In genomic region chr22:50508897-50509296, GRCh38 we compare ENCODE assay signal across 1 cellular context.
TF ChIP-seq lines count a peak whose summit lies in the region.

No MANE protein-coding gene starts in this region.

TF ChIP-seq in H1, 55 proteins besides CTCF, POLR2A, EP300 and RAD21:
- TF ChIP-seq SP2 (IDR thresholded peaks at IDR 0.05; ENCODE audit: low read length) (no peak), SAP30 (IDR thresholded peaks at IDR 0.05; ENCODE audit: insufficient read depth, insufficient replicate concordance, low read length) (no peak), SUZ12 (IDR thresholded peaks at IDR 0.05; ENCODE audit: low read length) (no peak), TCF12 (IDR thresholded peaks at IDR 0.05; ENCODE audit: low read depth, low read length) (no peak), TAF7 (optimal IDR thresholded peaks at IDR 0.05; ENCODE audit: borderline replicate concordance, low read depth, low read length) (no peak), CHD2 (IDR thresholded peaks at IDR 0.05; ENCODE audit: low read length) (no peak), HDAC2 (IDR thresholded peaks at IDR 0.05; ENCODE audit: borderline replicate concordance in 1 of 2, low read depth in 2 of 2, low read length in 2 of 2) (no peak), JUN (IDR thresholded peaks at IDR 0.05; ENCODE audit: low read depth, low read length) (no peak), KDM1A (IDR thresholded peaks at IDR 0.05; ENCODE audit: borderline replicate concordance, low read length) (no peak), TEAD4 (IDR thresholded peaks at IDR 0.05; ENCODE audit: low read depth, low read length) (no peak), KDM5A (IDR thresholded peaks at IDR 0.05; ENCODE audit: low read length) (no peak)
- TF ChIP-seq, protein P1, sequence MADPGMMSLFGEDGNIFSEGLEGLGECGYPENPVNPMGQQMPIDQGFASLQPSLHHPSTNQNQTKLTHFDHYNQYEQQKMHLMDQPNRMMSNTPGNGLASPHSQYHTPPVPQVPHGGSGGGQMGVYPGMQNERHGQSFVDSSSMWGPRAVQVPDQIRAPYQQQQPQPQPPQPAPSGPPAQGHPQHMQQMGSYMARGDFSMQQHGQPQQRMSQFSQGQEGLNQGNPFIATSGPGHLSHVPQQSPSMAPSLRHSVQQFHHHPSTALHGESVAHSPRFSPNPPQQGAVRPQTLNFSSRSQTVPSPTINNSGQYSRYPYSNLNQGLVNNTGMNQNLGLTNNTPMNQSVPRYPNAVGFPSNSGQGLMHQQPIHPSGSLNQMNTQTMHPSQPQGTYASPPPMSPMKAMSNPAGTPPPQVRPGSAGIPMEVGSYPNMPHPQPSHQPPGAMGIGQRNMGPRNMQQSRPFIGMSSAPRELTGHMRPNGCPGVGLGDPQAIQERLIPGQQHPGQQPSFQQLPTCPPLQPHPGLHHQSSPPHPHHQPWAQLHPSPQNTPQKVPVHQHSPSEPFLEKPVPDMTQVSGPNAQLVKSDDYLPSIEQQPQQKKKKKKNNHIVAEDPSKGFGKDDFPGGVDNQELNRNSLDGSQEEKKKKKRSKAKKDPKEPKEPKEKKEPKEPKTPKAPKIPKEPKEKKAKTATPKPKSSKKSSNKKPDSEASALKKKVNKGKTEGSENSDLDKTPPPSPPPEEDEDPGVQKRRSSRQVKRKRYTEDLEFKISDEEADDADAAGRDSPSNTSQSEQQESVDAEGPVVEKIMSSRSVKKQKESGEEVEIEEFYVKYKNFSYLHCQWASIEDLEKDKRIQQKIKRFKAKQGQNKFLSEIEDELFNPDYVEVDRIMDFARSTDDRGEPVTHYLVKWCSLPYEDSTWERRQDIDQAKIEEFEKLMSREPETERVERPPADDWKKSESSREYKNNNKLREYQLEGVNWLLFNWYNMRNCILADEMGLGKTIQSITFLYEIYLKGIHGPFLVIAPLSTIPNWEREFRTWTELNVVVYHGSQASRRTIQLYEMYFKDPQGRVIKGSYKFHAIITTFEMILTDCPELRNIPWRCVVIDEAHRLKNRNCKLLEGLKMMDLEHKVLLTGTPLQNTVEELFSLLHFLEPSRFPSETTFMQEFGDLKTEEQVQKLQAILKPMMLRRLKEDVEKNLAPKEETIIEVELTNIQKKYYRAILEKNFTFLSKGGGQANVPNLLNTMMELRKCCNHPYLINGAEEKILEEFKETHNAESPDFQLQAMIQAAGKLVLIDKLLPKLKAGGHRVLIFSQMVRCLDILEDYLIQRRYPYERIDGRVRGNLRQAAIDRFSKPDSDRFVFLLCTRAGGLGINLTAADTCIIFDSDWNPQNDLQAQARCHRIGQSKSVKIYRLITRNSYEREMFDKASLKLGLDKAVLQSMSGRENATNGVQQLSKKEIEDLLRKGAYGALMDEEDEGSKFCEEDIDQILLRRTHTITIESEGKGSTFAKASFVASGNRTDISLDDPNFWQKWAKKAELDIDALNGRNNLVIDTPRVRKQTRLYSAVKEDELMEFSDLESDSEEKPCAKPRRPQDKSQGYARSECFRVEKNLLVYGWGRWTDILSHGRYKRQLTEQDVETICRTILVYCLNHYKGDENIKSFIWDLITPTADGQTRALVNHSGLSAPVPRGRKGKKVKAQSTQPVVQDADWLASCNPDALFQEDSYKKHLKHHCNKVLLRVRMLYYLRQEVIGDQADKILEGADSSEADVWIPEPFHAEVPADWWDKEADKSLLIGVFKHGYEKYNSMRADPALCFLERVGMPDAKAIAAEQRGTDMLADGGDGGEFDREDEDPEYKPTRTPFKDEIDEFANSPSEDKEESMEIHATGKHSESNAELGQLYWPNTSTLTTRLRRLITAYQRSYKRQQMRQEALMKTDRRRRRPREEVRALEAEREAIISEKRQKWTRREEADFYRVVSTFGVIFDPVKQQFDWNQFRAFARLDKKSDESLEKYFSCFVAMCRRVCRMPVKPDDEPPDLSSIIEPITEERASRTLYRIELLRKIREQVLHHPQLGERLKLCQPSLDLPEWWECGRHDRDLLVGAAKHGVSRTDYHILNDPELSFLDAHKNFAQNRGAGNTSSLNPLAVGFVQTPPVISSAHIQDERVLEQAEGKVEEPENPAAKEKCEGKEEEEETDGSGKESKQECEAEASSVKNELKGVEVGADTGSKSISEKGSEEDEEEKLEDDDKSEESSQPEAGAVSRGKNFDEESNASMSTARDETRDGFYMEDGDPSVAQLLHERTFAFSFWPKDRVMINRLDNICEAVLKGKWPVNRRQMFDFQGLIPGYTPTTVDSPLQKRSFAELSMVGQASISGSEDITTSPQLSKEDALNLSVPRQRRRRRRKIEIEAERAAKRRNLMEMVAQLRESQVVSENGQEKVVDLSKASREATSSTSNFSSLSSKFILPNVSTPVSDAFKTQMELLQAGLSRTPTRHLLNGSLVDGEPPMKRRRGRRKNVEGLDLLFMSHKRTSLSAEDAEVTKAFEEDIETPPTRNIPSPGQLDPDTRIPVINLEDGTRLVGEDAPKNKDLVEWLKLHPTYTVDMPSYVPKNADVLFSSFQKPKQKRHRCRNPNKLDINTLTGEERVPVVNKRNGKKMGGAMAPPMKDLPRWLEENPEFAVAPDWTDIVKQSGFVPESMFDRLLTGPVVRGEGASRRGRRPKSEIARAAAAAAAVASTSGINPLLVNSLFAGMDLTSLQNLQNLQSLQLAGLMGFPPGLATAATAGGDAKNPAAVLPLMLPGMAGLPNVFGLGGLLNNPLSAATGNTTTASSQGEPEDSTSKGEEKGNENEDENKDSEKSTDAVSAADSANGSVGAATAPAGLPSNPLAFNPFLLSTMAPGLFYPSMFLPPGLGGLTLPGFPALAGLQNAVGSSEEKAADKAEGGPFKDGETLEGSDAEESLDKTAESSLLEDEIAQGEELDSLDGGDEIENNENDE (IDR thresholded peaks at IDR 0.05; ENCODE audit: insufficient replicate concordance, low read length), result no peak
- TF ChIP-seq, protein P2, sequence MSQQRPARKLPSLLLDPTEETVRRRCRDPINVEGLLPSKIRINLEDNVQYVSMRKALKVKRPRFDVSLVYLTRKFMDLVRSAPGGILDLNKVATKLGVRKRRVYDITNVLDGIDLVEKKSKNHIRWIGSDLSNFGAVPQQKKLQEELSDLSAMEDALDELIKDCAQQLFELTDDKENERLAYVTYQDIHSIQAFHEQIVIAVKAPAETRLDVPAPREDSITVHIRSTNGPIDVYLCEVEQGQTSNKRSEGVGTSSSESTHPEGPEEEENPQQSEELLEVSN (IDR thresholded peaks at IDR 0.05), result no peak
